In genomic region chr3:186523434-186523833, GRCh38 we compare ENCODE assay signal across 18 cellular contexts. TPM values are rescaled to one million over a fixed set of nuclear protein-coding genes. Genes with fewer than 3 reads are reported as not detected.
DNase-seq lines count a peak whose midpoint lies in the region; ATAC-seq, FAIRE-seq and TF ChIP-seq lines count a peak whose summit lies in the region.
"Had no signal": no experiment of that assay in that cellular context is flagged by ENCODE, and none has a peak within 500 bp of the region (broad histone marks: within the 10 kb centered on the region; RNA-seq: fewer than 3 reads in every experiment).

No MANE protein-coding gene starts in this region.

- no peak for FAIRE-seq in small intestine (lab: Jason Lieb, UNC)
- FAIRE-seq: A204.1, G401.6, GM12891, GM19239 had no signal

- ATAC-seq in HG02798 (IDR thresholded peaks at IDR 0.05; ENCODE audit: poor library complexity, unreplicated experiment): no peak

- H3K27me3 ChIP-seq in OCI-LY1 (ENCODE audit: insufficient read depth, low read length) (no peaks in the 10 kb centered on the region), liver (ENCODE audit: control insufficient read depth in 4 of 4, insufficient read depth in 4 of 4, low read length in 3 of 4) (no peaks in the 10 kb centered on the region), small intestine (ENCODE audit: control insufficient read depth in 2 of 2, insufficient read depth in 2 of 2, low read length in 2 of 2) (no peaks in the 10 kb centered on the region)
- H3K27me3 ChIP-seq: BE2C had no signal

- H3K4me1 ChIP-seq in OCI-LY1 (ENCODE audit: insufficient read depth, low read length, severe bottlenecking) (peaks cover 70% of the 10 kb centered on the region), liver (ENCODE audit: control insufficient read depth in 4 of 4, insufficient read depth in 4 of 4, low read length in 3 of 4) (peaks cover 0 to 4% (median under 1%) of the 10 kb centered on the region in 4 donors), small intestine (ENCODE audit: control insufficient read depth in 2 of 2, insufficient read depth in 1 of 2, low read depth in 1 of 2, low read length in 1 of 2) (no peaks in the 10 kb centered on the region)
- H3K4me1 ChIP-seq: BE2C, HAP-1 had no signal

- no peak overlapping the region for H3K4me2 ChIP-seq in OCI-LY1 (ENCODE audit: low read length)

- no peaks in the 10 kb centered on the region for H3K79me2 ChIP-seq in OCI-LY1 (ENCODE audit: insufficient read depth, low read length)

- WGBS in liver: 22% methylated on average over 2 of the region's 2 CpGs
- 0 to 37% (median 33%) methylated on average over 2 of the region's 2 CpGs for WGBS in small intestine, 3 donors

- H3K9me3 ChIP-seq in OCI-LY1 (ENCODE audit: low read length): no peaks in the 10 kb centered on the region
- no peaks in the 10 kb centered on the region for H3K9me3 ChIP-seq in liver (ENCODE audit: control insufficient read depth in 4 of 4, low read length in 3 of 4)
- H3K9me3 ChIP-seq in small intestine (ENCODE audit: control insufficient read depth, low read depth): no peaks in the 10 kb centered on the region
- H3K9me3 ChIP-seq: BE2C, HAP-1 had no signal

- H2AFZ ChIP-seq in OCI-LY1 (ENCODE audit: low read length): no peak overlapping the region

- H3K4me3 ChIP-seq in OCI-LY1 (ENCODE audit: low read depth, low read length, poor library complexity, severe bottlenecking) (no peak overlapping the region), liver (ENCODE audit: low read depth in 1 of 3, low read length in 3 of 3) (no peak overlapping the region), small intestine (ENCODE audit: low read depth in 1 of 2, low read length in 2 of 2) (no peak overlapping the region)
- H3K4me3 ChIP-seq: HAP-1 had no signal

- TF ChIP-seq RAD21 in liver (IDR thresholded peaks at IDR 0.05): no peak

- 0 out of 2 replicates have a peak, but pooled peaks cover 12% of the 10 kb centered on the region for H3F3A ChIP-seq in OCI-LY1 (ENCODE audit: insufficient read depth, low read length)

- peak overlapping the region; percentile 37 for H3K27ac ChIP-seq in OCI-LY1 (ENCODE audit: low read depth, low read length, poor library complexity, severe bottlenecking)
- H3K27ac ChIP-seq in liver (ENCODE audit: low read depth in 1 of 2, low read length in 2 of 2): no peak overlapping the region
- H3K27ac ChIP-seq in small intestine (ENCODE audit: low read depth in 1 of 2, low read length in 1 of 2): no peak overlapping the region

- H3K36me3 ChIP-seq in OCI-LY1 (ENCODE audit: insufficient read depth, low read length): no peaks in the 10 kb centered on the region
- no peaks in the 10 kb centered on the region for H3K36me3 ChIP-seq in liver (ENCODE audit: control insufficient read depth in 4 of 4, insufficient read depth in 3 of 4, low read depth in 1 of 4, low read length in 3 of 4)
- H3K36me3 ChIP-seq in small intestine (ENCODE audit: control insufficient read depth in 2 of 2, insufficient read depth in 2 of 2, low read length in 2 of 2): no peaks in the 10 kb centered on the region
- H3K36me3 ChIP-seq: BE2C, HAP-1 had no signal

- H4K20me1 ChIP-seq in OCI-LY1 (ENCODE audit: insufficient read depth, low read length): no peaks in the 10 kb centered on the region

- TF ChIP-seq CTCF in OCI-LY1 (IDR thresholded peaks at IDR 0.05; ENCODE audit: low read length): no peak
- no peak for TF ChIP-seq CTCF in liver (IDR thresholded peaks at IDR 0.05; ENCODE audit: low read depth, low read length, missing input control)

- H3K9ac ChIP-seq in OCI-LY1 (ENCODE audit: low read length) (no peak overlapping the region), liver (ENCODE audit: low read depth in 1 of 2, low read length in 2 of 2) (no peak overlapping the region)

- DNase-seq in small intestine (peak; percentile 29), SW480 (ENCODE audit: low spot score) (no peak), T1000 (lab: John Stamatoyannopoulos, UW) (no peak)
- DNase-seq: ACHN; BE2C; C1 segment of cervical spinal cord; CD4-positive, CD25-positive, alpha-beta regulatory T cell; CD8-positive, alpha-beta memory T cell; COR-L47; DMS 273 treated with DMSO at 0.1 percent for 48 hours had no signal

- H3K9me2 ChIP-seq in OCI-LY1 (ENCODE audit: low read depth, low read length): no peaks in the 10 kb centered on the region

TF ChIP-seq in liver, 16 proteins besides CTCF, POLR2A, EP300 and RAD21:
- TF ChIP-seq HNF4A (conservative IDR thresholded peaks at IDR 0.05) (peak; percentile 19 to 68), NR2F2 (IDR thresholded peaks at IDR 0.05) (peak; percentile 14), MAX (IDR thresholded peaks at IDR 0.05) (no peak)

RNA-seq across cellular contexts. Expression of gene CRYGS, which starts 20.7 kb away (rescaled TPM):
- total RNA-seq in liver: 1 to 10 TPM; 1.2 to 3.6 TPM
- 1 to 10 TPM in 1 of 2 donors, under 1 TPM in 1; 0.53 to 1.2 TPM for polyA plus RNA-seq in liver
- 1 to 10 TPM; 2.0 to 7.4 (median 5.7) TPM for polyA plus RNA-seq in small intestine
- polyA plus RNA-seq: CD8-positive, alpha-beta memory T cell had no signal

RNA-seq across cellular contexts. Expression of gene TBCCD1, which starts 43.7 kb away (rescaled TPM):
- total RNA-seq in liver: 10 to 100 TPM; 15.5 to 16.2 TPM
- polyA plus RNA-seq in liver: 1 to 10 TPM; 4.9 to 5.6 TPM
- polyA plus RNA-seq in small intestine: 1 to 10 TPM; 3.2 to 6.0 (median 4.7) TPM

RNA-seq across cellular contexts. Expression of gene DNAJB11, which starts 47.1 kb away (rescaled TPM):
- 100 to 1,000 TPM in 1 of 2 donors, 10 to 100 TPM in 1; 30.2 to 101 TPM for total RNA-seq in liver
- polyA plus RNA-seq in liver (10 to 100 TPM; 44.7 to 67.3 TPM), small intestine (10 to 100 TPM; 36.7 to 86.6 (median 41.8) TPM)
